12 cellular contexts compared by ENCODE assay signal in the genomic region with DNA sequence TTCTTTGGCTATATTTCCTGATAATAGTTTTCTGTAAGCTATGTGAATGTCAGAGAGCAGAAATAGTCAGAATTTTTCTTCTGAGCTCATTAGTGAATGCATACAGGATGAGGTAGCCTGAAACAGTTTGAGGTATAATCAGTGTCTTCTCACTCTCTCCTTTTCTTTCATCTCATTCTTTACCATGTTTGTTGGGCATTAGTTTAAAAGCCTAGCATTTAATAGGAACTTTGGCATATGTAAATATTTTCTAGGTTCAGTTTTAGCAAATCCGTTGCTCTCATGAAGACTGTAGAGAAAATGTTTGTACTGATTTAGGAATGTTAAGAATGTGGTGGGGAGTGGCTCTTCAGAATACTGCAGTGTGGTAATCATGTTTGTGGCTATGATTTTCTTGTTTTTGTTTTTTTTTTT.
A peak's percentile ranks its signal among the peaks of the same experiment; 100 is the strongest.
DNase-seq lines count a peak whose midpoint lies in the region; ATAC-seq and TF ChIP-seq lines count a peak whose summit lies in the region.
"Had no signal": no experiment of that assay in that cellular context is flagged by ENCODE, and none has a peak within 500 bp of the region (broad histone marks: within the 10 kb centered on the region; RNA-seq: fewer than 3 reads in every experiment).

No MANE protein-coding gene starts in this region.

- H3K27me3 Mint-ChIP-seq in progenitor cell of endocrine pancreas = no peaks in the 10 kb centered on the region

- ATAC-seq in SK-N-SH treated with all-trans-retinoic acid at 6 μM for 48 hours = peak; percentile 93
- no peak for ATAC-seq in GM18873 (IDR thresholded peaks at IDR 0.05; ENCODE audit: low FRiP score, unreplicated experiment)

- peak; percentile 61 for DNase-seq in GM04503 (ENCODE audit: low read depth)
- DNase-seq in fibroblast of the aortic adventitia (ENCODE audit: low read depth) = peak; percentile 67
- no peak for DNase-seq in progenitor cell of endocrine pancreas (ENCODE audit: low spot score, unreplicated experiment)
- DNase-seq in stimulated activated CD4-positive, alpha-beta T cell treated with anti-CD3 and anti-CD28 coated beads, Interleukin-4, amount 100 ng/mL, for 4 hours = no peak
- no peak for DNase-seq in iPS-NIHi11 (ENCODE audit: low spot score)
- DNase-seq in activated T-cell treated with anti-CD3 and anti-CD28 coated beads, Interleukin-2, amount 50 U/mL, for 48 hours = no peak
- DNase-seq: activated effector memory CD4-positive, alpha-beta T cell treated with Interleukin-2 at 50 U/mL for 16 hours; effector memory CD4-positive, alpha-beta T cell; NCI-H1105; stimulated activated naive CD4-positive, alpha-beta T cell had no signal

- no peak overlapping the region for H3K4me3 ChIP-seq in fibroblast of the aortic adventitia (ENCODE audit: low read depth, low read length)

- H3K4me1 Mint-ChIP-seq in progenitor cell of endocrine pancreas (ENCODE audit: low read depth) = peaks cover 35% of the 10 kb centered on the region

- TF ChIP-seq CTCF in fibroblast of the aortic adventitia (IDR thresholded peaks at IDR 0.05; ENCODE audit: insufficient read depth, low read length) = no peak
- TF ChIP-seq CTCF in progenitor cell of endocrine pancreas (IDR thresholded peaks at IDR 0.05; ENCODE audit: unreplicated experiment) = no peak

- H3K36me3 Mint-ChIP-seq in progenitor cell of endocrine pancreas (ENCODE audit: insufficient read depth) = peaks cover 5% of the 10 kb centered on the region

- peak overlapping the region; percentile 97 for H3K27ac Mint-ChIP-seq in progenitor cell of endocrine pancreas

- H3K9me3 Mint-ChIP-seq in progenitor cell of endocrine pancreas (ENCODE audit: low read depth) = peaks cover 5% of the 10 kb centered on the region

- no peak overlapping the region for H3K4me3 Mint-ChIP-seq in progenitor cell of endocrine pancreas (ENCODE audit: low read depth)

TF ChIP-seq in SK-N-SH treated with all-trans-retinoic acid at 6 μM for 48 hours, 23 proteins besides CTCF, POLR2A, EP300 and RAD21:
- TF ChIP-seq TCF4 (CRISPR knock-in tag; IDR thresholded peaks at IDR 0.05; ENCODE audit: borderline replicate concordance) (no peak), ESRRG (CRISPR knock-in tag; IDR thresholded peaks at IDR 0.05) (no peak), ZNF70 (CRISPR knock-in tag; IDR thresholded peaks at IDR 0.05) (no peak), ARNTL (CRISPR knock-in tag; IDR thresholded peaks at IDR 0.05; ENCODE audit: borderline replicate concordance, low read depth) (no peak), ISL1 (CRISPR knock-in tag; IDR thresholded peaks at IDR 0.05) (no peak), PPARA (CRISPR knock-in tag; IDR thresholded peaks at IDR 0.05; ENCODE audit: borderline replicate concordance) (no peak)
- TF ChIP-seq, protein P1, sequence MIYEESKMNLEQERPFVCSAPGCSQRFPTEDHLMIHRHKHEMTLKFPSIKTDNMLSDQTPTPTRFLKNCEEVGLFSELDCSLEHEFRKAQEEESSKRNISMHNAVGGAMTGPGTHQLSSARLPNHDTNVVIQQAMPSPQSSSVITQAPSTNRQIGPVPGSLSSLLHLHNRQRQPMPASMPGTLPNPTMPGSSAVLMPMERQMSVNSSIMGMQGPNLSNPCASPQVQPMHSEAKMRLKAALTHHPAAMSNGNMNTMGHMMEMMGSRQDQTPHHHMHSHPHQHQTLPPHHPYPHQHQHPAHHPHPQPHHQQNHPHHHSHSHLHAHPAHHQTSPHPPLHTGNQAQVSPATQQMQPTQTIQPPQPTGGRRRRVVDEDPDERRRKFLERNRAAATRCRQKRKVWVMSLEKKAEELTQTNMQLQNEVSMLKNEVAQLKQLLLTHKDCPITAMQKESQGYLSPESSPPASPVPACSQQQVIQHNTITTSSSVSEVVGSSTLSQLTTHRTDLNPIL (CRISPR knock-in tag; IDR thresholded peaks at IDR 0.05; ENCODE audit: low read depth) = peak; percentile 38; the same call in 1 of the 2 replicates

Comparison
In these comparisons a context has a peak if more than half of its experiments do, and no peak if none do; other contexts are left out.
1. DNase-seq: peak in GM04503 (single experiment) and fibroblast of the aortic adventitia (single experiment); none in progenitor cell of endocrine pancreas (single experiment), stimulated activated CD4-positive, alpha-beta T cell treated with anti-CD3 and anti-CD28 coated beads, Interleukin-4, amount 100 ng/mL, for 4 hours (0 of 2), iPS-NIHi11 (single experiment) and activated T-cell treated with anti-CD3 and anti-CD28 coated beads, Interleukin-2, amount 50 U/mL, for 48 hours (0 of 2).